In the genomic region with DNA sequence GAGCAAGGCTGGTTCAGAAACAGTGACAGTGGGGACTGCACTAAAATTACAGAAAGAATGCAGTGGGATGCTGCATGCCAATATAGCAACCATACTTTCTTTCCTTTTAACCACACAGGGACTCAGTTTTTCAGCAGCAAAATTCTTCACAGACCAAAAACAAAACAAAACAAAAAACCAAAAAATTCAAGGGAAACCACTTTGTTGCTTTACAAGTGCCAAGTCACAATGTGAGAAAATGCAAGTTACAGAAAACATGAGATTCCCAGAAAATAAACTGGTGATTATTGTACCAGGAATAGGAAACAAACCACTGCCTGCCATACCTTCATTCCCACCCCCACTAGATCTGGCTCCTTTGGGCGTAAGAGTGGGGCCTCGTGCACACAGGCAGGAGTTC, we compare ENCODE assay signal across 25 cellular contexts. TPM values are rescaled to one million over a fixed set of nuclear protein-coding genes. Genes with fewer than 3 reads are reported as not detected.
"Had no signal": no experiment of that assay in that cellular context is flagged by ENCODE, and none has a peak within 500 bp of the region (broad histone marks: within the 10 kb centered on the region; RNA-seq: fewer than 3 reads in every experiment).

No MANE protein-coding gene starts in this region.

- ATAC-seq: activated CD4-positive, CD25-positive, alpha-beta regulatory T cell treated with anti-CD3 and anti-CD28 coated beads, Interleukin-2, amount 50 U/mL, for 24 hours; activated T-cell treated with anti-CD3 and anti-CD28 coated beads, Interleukin-2, amount 50 U/mL, for 72 hours; PC-3 had no signal

- H3K9me3 ChIP-seq: adrenal gland had no signal

- H3K27ac Mint-ChIP-seq: activated CD4-positive, alpha-beta memory T cell treated with anti-CD3 and anti-CD28 coated beads for 36 hours; activated naive CD8-positive, alpha-beta T cell treated with anti-CD3 and anti-CD28 coated beads, Interleukin-2, amount 10 ng/mL, durations not matched to agents 7 days and 5 days; activated T-cell treated with anti-CD3 and anti-CD28 coated beads, Interleukin-2, amount 50 U/mL, for 72 hours; activated T-helper 2 cell treated with anti-CD3 and anti-CD28 coated beads, Interferon-gamma antibody, Interleukin-2, Interleukin-4, amounts not matched to agents 10 μg/mL and 5 μg/mL and 100 μg/mL, durations not matched to agents 14 hours and 24 hours and 36 hours; T-helper 1 cell treated with Interleukin-12 subunit alpha and Interleukin-12 subunit beta and Interleukin-4 antibody, amounts not matched to agents 30 μg/mL and 1 μg/mL, for 36 hours had no signal

- H3K27me3 Mint-ChIP-seq: activated CD4-positive, alpha-beta memory T cell treated with anti-CD3 and anti-CD28 coated beads for 36 hours; activated naive CD8-positive, alpha-beta T cell treated with anti-CD3 and anti-CD28 coated beads, Interleukin-2, amount 10 ng/mL, durations not matched to agents 7 days and 5 days had no signal

- H3K4me1 Mint-ChIP-seq: activated naive CD8-positive, alpha-beta T cell treated with anti-CD3 and anti-CD28 coated beads, Interleukin-2, amount 10 ng/mL, durations not matched to agents 7 days and 5 days had no signal

- H3K27ac ChIP-seq: adrenal gland, brain microvascular endothelial cell, cardiac muscle cell had no signal

- H3K9me3 Mint-ChIP-seq: activated CD4-positive, alpha-beta memory T cell treated with anti-CD3 and anti-CD28 coated beads for 36 hours; activated naive CD8-positive, alpha-beta T cell treated with anti-CD3 and anti-CD28 coated beads, Interleukin-2, amount 10 ng/mL, durations not matched to agents 7 days and 5 days; activated T-helper 2 cell treated with anti-CD3 and anti-CD28 coated beads, Interferon-gamma antibody, Interleukin-2, Interleukin-4, amounts not matched to agents 10 μg/mL and 5 μg/mL and 100 μg/mL, durations not matched to agents 14 hours and 24 hours and 36 hours; T-helper 1 cell treated with Interleukin-12 subunit alpha and Interleukin-12 subunit beta and Interleukin-4 antibody, amounts not matched to agents 30 μg/mL and 1 μg/mL, for 36 hours had no signal

- H3K27me3 ChIP-seq: adrenal gland, brain microvascular endothelial cell, cardiac muscle cell had no signal

- H3K36me3 ChIP-seq: adrenal gland, brain microvascular endothelial cell, cardiac muscle cell had no signal

- H3K4me1 ChIP-seq: adrenal gland had no signal

- H3K4me3 Mint-ChIP-seq: activated CD4-positive, alpha-beta memory T cell treated with anti-CD3 and anti-CD28 coated beads for 36 hours; activated naive CD8-positive, alpha-beta T cell treated with anti-CD3 and anti-CD28 coated beads, Interleukin-2, amount 10 ng/mL, durations not matched to agents 7 days and 5 days; activated T-cell treated with anti-CD3 and anti-CD28 coated beads, Interleukin-2, amount 50 U/mL, for 72 hours; T-helper 1 cell treated with Interleukin-12 subunit alpha and Interleukin-12 subunit beta and Interleukin-4 antibody, amounts not matched to agents 30 μg/mL and 1 μg/mL, for 36 hours had no signal

- H3K4me3 ChIP-seq: adrenal gland, cardiac muscle cell had no signal

- DNase-seq: activated CD4-positive, alpha-beta memory T cell treated with anti-CD3 and anti-CD28 coated beads for 36 hours; activated CD4-positive, alpha-beta T cell treated with anti-CD3 and anti-CD28 coated beads for 48 hours; activated CD8-positive, alpha-beta memory T cell treated with anti-CD3 and anti-CD28 coated beads, Interleukin-2, amount 50 U/mL, for 4 hours; activated gamma-delta T cell treated with Interleukin-2 at 50 U/mL for 16 hours; activated naive CD4-positive, alpha-beta T cell treated with anti-CD3 and anti-CD28 coated beads, Interleukin-2, amount 50 U/mL, for 16 hours; activated naive CD8-positive, alpha-beta T cell treated with anti-CD3 and anti-CD28 coated beads, Interleukin-2, amount 10 ng/mL, durations not matched to agents 7 days and 5 days; activated T-cell treated with anti-CD3 and anti-CD28 coated beads, Interleukin-2, amount 50 U/mL, for 72 hours; adrenal gland; anterior cingulate cortex; brain microvascular endothelial cell; MM.1S; NCI-H1105; NCI-H1436; NCI-H1694 treated with DMSO at 0.1 percent for 48 hours; NCI-H2029 treated with DMSO at 0.1 percent for 48 hours; NCI-H345; NCI-H510A treated with DMSO at 0.1 percent for 48 hours; NCI-H69; PC-3; SHP77 had no signal

- H3K36me3 Mint-ChIP-seq: activated CD4-positive, alpha-beta memory T cell treated with anti-CD3 and anti-CD28 coated beads for 36 hours; activated naive CD8-positive, alpha-beta T cell treated with anti-CD3 and anti-CD28 coated beads, Interleukin-2, amount 10 ng/mL, durations not matched to agents 7 days and 5 days had no signal

RNA-seq across cellular contexts. Expression of a gene that starts 52.6 kb away (rescaled TPM):
- total RNA-seq: activated CD4-positive, alpha-beta memory T cell treated with anti-CD3 and anti-CD28 coated beads for 36 hours; activated CD8-positive, alpha-beta memory T cell treated with anti-CD3 and anti-CD28 coated beads for 36 hours; activated naive CD8-positive, alpha-beta T cell treated with anti-CD3 and anti-CD28 coated beads, Interleukin-2, amount 10 ng/mL, durations not matched to agents 7 days and 5 days; activated T-helper 2 cell treated with anti-CD3 and anti-CD28 coated beads, Interferon-gamma antibody, Interleukin-2, Interleukin-4, amounts not matched to agents 10 μg/mL and 5 μg/mL and 100 μg/mL, durations not matched to agents 14 hours and 24 hours and 36 hours had no signal
